1 cellular context compared by ENCODE assay signal in the genomic region with DNA sequence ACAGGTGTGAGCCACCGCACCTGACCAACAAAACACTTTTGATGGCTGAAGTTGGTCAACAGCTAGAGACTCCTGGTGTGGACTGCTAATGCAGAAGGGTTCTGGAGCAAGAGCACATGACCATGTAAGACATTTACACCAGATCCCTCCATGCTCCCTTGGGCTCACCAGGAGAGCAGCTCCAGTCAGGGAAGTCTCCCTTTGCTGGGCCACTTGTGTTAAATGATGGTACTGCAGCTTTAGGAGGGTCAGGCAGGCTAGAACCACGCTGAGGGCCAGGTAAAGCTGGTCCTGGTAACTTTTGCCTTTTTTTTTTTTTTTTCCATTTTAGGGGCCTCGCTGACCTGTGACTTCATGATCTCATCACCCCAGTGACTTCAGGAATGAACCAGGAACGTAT.
TF ChIP-seq lines count a peak whose summit lies in the region.

No MANE protein-coding gene starts in this region.

TF ChIP-seq in GM23338, 12 proteins besides CTCF, POLR2A, EP300 and RAD21 (continued from another document):
- TF ChIP-seq ZNF462 (CRISPR knock-in tag; IDR thresholded peaks at IDR 0.05), result no peak
- TF ChIP-seq POLR2AphosphoS5 (IDR thresholded peaks at IDR 0.05; ENCODE audit: low read depth), result no peak
- no peak for TF ChIP-seq NANOG (IDR thresholded peaks at IDR 0.05; ENCODE audit: borderline replicate concordance)
- no peak for TF ChIP-seq CREB1 (CRISPR knock-in tag; IDR thresholded peaks at IDR 0.05; ENCODE audit: low read depth)
- no peak for TF ChIP-seq ZNF331 (CRISPR knock-in tag; IDR thresholded peaks at IDR 0.05; ENCODE audit: low read depth)
- TF ChIP-seq JUNB (IDR thresholded peaks at IDR 0.05; ENCODE audit: unreplicated experiment), result no peak
- TF ChIP-seq, protein P1, sequence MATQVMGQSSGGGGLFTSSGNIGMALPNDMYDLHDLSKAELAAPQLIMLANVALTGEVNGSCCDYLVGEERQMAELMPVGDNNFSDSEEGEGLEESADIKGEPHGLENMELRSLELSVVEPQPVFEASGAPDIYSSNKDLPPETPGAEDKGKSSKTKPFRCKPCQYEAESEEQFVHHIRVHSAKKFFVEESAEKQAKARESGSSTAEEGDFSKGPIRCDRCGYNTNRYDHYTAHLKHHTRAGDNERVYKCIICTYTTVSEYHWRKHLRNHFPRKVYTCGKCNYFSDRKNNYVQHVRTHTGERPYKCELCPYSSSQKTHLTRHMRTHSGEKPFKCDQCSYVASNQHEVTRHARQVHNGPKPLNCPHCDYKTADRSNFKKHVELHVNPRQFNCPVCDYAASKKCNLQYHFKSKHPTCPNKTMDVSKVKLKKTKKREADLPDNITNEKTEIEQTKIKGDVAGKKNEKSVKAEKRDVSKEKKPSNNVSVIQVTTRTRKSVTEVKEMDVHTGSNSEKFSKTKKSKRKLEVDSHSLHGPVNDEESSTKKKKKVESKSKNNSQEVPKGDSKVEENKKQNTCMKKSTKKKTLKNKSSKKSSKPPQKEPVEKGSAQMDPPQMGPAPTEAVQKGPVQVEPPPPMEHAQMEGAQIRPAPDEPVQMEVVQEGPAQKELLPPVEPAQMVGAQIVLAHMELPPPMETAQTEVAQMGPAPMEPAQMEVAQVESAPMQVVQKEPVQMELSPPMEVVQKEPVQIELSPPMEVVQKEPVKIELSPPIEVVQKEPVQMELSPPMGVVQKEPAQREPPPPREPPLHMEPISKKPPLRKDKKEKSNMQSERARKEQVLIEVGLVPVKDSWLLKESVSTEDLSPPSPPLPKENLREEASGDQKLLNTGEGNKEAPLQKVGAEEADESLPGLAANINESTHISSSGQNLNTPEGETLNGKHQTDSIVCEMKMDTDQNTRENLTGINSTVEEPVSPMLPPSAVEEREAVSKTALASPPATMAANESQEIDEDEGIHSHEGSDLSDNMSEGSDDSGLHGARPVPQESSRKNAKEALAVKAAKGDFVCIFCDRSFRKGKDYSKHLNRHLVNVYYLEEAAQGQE (IDR thresholded peaks at IDR 0.05; ENCODE audit: unreplicated experiment), result no peak
- TF ChIP-seq EZH2phosphoT487 (IDR thresholded peaks at IDR 0.05; ENCODE audit: unreplicated experiment), result no peak
- no peak for TF ChIP-seq EZH2 (IDR thresholded peaks at IDR 0.05; ENCODE audit: low read depth, unreplicated experiment)
- TF ChIP-seq ZNF114 (CRISPR knock-in tag; IDR thresholded peaks at IDR 0.05), result no peak
- TF ChIP-seq, protein P2, sequence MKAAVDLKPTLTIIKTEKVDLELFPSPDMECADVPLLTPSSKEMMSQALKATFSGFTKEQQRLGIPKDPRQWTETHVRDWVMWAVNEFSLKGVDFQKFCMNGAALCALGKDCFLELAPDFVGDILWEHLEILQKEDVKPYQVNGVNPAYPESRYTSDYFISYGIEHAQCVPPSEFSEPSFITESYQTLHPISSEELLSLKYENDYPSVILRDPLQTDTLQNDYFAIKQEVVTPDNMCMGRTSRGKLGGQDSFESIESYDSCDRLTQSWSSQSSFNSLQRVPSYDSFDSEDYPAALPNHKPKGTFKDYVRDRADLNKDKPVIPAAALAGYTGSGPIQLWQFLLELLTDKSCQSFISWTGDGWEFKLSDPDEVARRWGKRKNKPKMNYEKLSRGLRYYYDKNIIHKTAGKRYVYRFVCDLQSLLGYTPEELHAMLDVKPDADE (IDR thresholded peaks at IDR 0.05), result no peak
